In the genomic region with DNA sequence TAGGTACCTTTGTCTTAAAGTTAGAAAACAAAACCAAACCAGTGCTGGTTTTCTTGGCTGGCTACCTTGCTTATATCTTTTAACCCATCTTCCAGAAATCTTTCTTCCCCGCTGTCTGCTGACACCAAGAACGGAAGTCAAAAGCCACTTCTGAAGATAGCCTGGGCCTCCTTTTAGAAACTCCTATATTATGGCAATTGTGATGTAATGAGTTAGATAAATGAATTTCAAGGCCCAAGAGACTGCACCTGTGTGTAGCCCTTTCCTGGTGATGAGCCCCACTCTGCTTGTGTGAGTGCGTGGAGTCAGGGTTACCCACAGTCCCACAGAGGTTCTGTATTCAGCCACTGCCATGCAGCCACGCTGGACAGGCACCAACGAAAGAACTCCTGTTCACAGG, we compare ENCODE assay signal across 17 cellular contexts.
"Had no signal": no experiment of that assay in that cellular context is flagged by ENCODE, and none has a peak within 500 bp of the region (broad histone marks: within the 10 kb centered on the region; RNA-seq: fewer than 3 reads in every experiment).

No MANE protein-coding gene starts in this region.

- ATAC-seq: natural killer cell, pancreas, right lobe of liver, upper lobe of right lung had no signal

- H3K9me3 Mint-ChIP-seq: activated B cell treated with CpG ODN at 0.5 μM for 24 hours; activated naive CD4-positive, alpha-beta T cell treated with anti-CD3 and anti-CD28 coated beads, Interleukin-2, amount 50 U/mL, for 24 hours; activated T-helper 2 cell treated with anti-CD3 and anti-CD28 coated beads, Interferon-gamma antibody, Interleukin-2, Interleukin-4, amounts not matched to agents 10 μg/mL and 5 μg/mL and 100 μg/mL, durations not matched to agents 14 hours and 24 hours and 36 hours; natural killer cell had no signal

- DNase-seq: activated B cell treated with CpG ODN at 0.5 μM for 24 hours; activated CD4-positive, alpha-beta T cell treated with anti-CD3 and anti-CD28 coated beads, Interleukin-2, amount 50 U/mL, for 4 hours; activated T-cell treated with anti-CD3 and anti-CD28 coated beads, Interleukin-2, amount 50 U/mL, for 1 hour; amniotic stem cell; mesenchymal stem cell; natural killer cell; pancreas; right lobe of liver; stimulated activated CD4-positive, alpha-beta T cell treated with anti-CD3 and anti-CD28 coated beads, Interleukin-15, amount 100 ng/mL, for 24 hours; stimulated activated CD4-positive, alpha-beta T cell treated with anti-CD3 and anti-CD28 coated beads, Interleukin-2, amount 100 ng/mL, for 48 hours; SW 1271; upper lobe of right lung had no signal

- H3K27me3 Mint-ChIP-seq: activated B cell treated with CpG ODN at 0.5 μM for 24 hours; activated naive CD4-positive, alpha-beta T cell treated with anti-CD3 and anti-CD28 coated beads, Interleukin-2, amount 50 U/mL, for 24 hours had no signal

- H3K4me3 ChIP-seq: cardiac muscle cell, hepatocyte, pancreas, right lobe of liver, thoracic aorta, upper lobe of right lung had no signal

- H3K4me3 Mint-ChIP-seq: activated B cell treated with CpG ODN at 0.5 μM for 24 hours; activated naive CD4-positive, alpha-beta T cell treated with anti-CD3 and anti-CD28 coated beads, Interleukin-2, amount 50 U/mL, for 24 hours; natural killer cell had no signal

- H3K36me3 Mint-ChIP-seq: activated naive CD4-positive, alpha-beta T cell treated with anti-CD3 and anti-CD28 coated beads, Interleukin-2, amount 50 U/mL, for 24 hours; natural killer cell had no signal

- H3K27ac Mint-ChIP-seq: activated B cell treated with CpG ODN at 0.5 μM for 24 hours; activated naive CD4-positive, alpha-beta T cell treated with anti-CD3 and anti-CD28 coated beads, Interleukin-2, amount 50 U/mL, for 24 hours; activated T-helper 2 cell treated with anti-CD3 and anti-CD28 coated beads, Interferon-gamma antibody, Interleukin-2, Interleukin-4, amounts not matched to agents 10 μg/mL and 5 μg/mL and 100 μg/mL, durations not matched to agents 14 hours and 24 hours and 36 hours; natural killer cell had no signal

- H3K4me1 Mint-ChIP-seq: activated B cell treated with CpG ODN at 0.5 μM for 24 hours, natural killer cell had no signal
